1 cellular context compared by ENCODE assay signal in the genomic region with DNA sequence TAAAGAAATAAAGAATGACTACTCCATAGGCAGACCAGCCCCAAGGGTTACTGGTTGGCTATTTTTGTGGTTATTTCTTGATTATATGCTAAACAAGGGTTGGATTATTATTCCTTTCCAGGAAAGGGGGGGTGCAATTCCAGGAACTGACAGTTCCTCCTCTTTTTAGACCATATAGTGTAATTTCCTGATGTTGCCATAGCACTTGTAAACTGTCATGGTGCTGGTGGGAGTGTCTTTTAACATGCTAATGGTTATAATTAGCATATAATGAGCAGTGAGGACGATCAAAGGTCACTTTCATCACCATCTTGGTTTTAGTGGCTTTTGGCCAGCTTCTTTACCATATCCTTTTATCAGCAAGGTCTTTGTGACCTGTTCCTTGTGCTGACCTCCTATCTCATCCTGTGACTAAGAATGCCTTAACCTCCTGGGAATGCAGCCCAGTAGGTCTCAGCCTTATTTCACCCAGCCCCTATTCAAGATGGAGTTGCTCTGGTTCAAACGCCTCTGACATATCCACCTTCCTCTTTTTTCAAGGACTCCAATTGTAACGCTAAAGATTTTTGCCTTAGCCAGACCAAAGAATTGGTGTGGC.
TF ChIP-seq lines count a peak whose summit lies in the region.

No MANE protein-coding gene starts in this region.

TF ChIP-seq in K562, 482 proteins besides CTCF, POLR2A, EP300 and RAD21 (continued from another document):
- TF ChIP-seq, protein P1, sequence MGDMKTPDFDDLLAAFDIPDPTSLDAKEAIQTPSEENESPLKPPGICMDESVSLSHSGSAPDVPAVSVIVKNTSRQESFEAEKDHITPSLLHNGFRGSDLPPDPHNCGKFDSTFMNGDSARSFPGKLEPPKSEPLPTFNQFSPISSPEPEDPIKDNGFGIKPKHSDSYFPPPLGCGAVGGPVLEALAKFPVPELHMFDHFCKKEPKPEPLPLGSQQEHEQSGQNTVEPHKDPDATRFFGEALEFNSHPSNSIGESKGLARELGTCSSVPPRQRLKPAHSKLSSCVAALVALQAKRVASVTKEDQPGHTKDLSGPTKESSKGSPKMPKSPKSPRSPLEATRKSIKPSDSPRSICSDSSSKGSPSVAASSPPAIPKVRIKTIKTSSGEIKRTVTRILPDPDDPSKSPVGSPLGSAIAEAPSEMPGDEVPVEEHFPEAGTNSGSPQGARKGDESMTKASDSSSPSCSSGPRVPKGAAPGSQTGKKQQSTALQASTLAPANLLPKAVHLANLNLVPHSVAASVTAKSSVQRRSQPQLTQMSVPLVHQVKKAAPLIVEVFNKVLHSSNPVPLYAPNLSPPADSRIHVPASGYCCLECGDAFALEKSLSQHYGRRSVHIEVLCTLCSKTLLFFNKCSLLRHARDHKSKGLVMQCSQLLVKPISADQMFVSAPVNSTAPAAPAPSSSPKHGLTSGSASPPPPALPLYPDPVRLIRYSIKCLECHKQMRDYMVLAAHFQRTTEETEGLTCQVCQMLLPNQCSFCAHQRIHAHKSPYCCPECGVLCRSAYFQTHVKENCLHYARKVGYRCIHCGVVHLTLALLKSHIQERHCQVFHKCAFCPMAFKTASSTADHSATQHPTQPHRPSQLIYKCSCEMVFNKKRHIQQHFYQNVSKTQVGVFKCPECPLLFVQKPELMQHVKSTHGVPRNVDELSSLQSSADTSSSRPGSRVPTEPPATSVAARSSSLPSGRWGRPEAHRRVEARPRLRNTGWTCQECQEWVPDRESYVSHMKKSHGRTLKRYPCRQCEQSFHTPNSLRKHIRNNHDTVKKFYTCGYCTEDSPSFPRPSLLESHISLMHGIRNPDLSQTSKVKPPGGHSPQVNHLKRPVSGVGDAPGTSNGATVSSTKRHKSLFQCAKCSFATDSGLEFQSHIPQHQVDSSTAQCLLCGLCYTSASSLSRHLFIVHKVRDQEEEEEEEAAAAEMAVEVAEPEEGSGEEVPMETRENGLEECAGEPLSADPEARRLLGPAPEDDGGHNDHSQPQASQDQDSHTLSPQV (IDR thresholded peaks at IDR 0.05): peak; percentile 71
- TF ChIP-seq SOX6 (IDR thresholded peaks at IDR 0.05) (peak; percentile 89), STAT5A (IDR thresholded peaks at IDR 0.05; ENCODE audit: borderline replicate concordance, low read length) (peak; percentile 82)
- TF ChIP-seq, protein P2, sequence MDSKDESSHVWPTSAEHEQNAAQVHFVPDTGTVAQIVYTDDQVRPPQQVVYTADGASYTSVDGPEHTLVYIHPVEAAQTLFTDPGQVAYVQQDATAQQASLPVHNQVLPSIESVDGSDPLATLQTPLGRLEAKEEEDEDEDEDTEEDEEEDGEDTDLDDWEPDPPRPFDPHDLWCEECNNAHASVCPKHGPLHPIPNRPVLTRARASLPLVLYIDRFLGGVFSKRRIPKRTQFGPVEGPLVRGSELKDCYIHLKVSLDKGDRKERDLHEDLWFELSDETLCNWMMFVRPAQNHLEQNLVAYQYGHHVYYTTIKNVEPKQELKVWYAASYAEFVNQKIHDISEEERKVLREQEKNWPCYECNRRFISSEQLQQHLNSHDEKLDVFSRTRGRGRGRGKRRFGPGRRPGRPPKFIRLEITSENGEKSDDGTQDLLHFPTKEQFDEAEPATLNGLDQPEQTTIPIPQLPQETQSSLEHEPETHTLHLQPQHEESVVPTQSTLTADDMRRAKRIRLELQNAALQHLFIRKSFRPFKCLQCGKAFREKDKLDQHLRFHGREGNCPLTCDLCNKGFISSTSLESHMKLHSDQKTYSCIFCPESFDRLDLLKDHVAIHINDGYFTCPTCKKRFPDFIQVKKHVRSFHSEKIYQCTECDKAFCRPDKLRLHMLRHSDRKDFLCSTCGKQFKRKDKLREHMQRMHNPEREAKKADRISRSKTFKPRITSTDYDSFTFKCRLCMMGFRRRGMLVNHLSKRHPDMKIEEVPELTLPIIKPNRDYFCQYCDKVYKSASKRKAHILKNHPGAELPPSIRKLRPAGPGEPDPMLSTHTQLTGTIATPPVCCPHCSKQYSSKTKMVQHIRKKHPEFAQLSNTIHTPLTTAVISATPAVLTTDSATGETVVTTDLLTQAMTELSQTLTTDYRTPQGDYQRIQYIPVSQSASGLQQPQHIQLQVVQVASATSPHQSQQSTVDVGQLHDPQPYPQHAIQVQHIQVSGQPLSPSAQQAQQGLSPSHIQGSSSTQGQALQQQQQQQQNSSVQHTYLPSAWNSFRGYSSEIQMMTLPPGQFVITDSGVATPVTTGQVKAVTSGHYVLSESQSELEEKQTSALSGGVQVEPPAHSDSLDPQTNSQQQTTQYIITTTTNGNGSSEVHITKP (IDR thresholded peaks at IDR 0.05; ENCODE audit: partially characterized antibody): peak; percentile 56
